13 cellular contexts compared by ENCODE assay signal in genomic region chr9:3758816-3759576, GRCh38.
DNase-seq lines count a peak whose midpoint lies in the region; ATAC-seq and TF ChIP-seq lines count a peak whose summit lies in the region.
"Had no signal": no experiment of that assay in that cellular context is flagged by ENCODE, and none has a peak within 500 bp of the region (broad histone marks: within the 10 kb centered on the region; RNA-seq: fewer than 3 reads in every experiment).

No MANE protein-coding gene starts in this region.

- no peak for ATAC-seq in activated CD4-positive, alpha-beta T cell treated with anti-CD3 and anti-CD28 coated beads for 36 hours
- peak; percentile 71 to 75 for ATAC-seq in natural killer cell treated with Interleukin-12 subunit alpha and Interleukin-12 subunit beta and Interleukin-15 and Interleukin-18, amount 100 ng/mL, for 72 hours
- ATAC-seq in right lobe of liver (no peak), HG03175 (IDR thresholded peaks at IDR 0.05; ENCODE audit: unreplicated experiment) (no peak)

- no peaks in the 10 kb centered on the region for H3K27me3 ChIP-seq in right lobe of liver
- H3K27me3 ChIP-seq in dorsolateral prefrontal cortex, result no peaks in the 10 kb centered on the region
- H3K27me3 ChIP-seq: vagina had no signal

- TF ChIP-seq POLR2A in right lobe of liver (IDR thresholded peaks at IDR 0.05), result no peak

- H3K27ac ChIP-seq in VCaP (peak overlapping the region; percentile 68), right lobe of liver (no peak overlapping the region), dorsolateral prefrontal cortex (no peak overlapping the region)
- H3K27ac ChIP-seq: vagina had no signal

- H3K36me3 Mint-ChIP-seq in activated CD4-positive, alpha-beta T cell treated with anti-CD3 and anti-CD28 coated beads for 36 hours (ENCODE audit: low read depth), result peaks cover 3% of the 10 kb centered on the region
- H3K36me3 Mint-ChIP-seq in activated CD4-positive, alpha-beta T cell treated with anti-CD3 and anti-CD28 coated beads, Interleukin-2, amount 10 ng/mL, durations not matched to agents 7 days and 5 days (ENCODE audit: low read depth), result no peaks in the 10 kb centered on the region
- H3K36me3 Mint-ChIP-seq in natural killer cell treated with Interleukin-12 subunit alpha and Interleukin-12 subunit beta and Interleukin-15 and Interleukin-18, amount 100 ng/mL, for 72 hours, result no peaks in the 10 kb centered on the region

- no peaks in the 10 kb centered on the region for H3K9me3 ChIP-seq in right lobe of liver
- H3K9me3 ChIP-seq: vagina had no signal

- no peak overlapping the region for H3K4me3 ChIP-seq in right lobe of liver
- H3K4me3 ChIP-seq in dorsolateral prefrontal cortex, result no peak overlapping the region
- H3K4me3 ChIP-seq: vagina had no signal

- H3K27ac Mint-ChIP-seq in activated CD4-positive, alpha-beta T cell treated with anti-CD3 and anti-CD28 coated beads for 36 hours, result no peak overlapping the region
- no peak overlapping the region for H3K27ac Mint-ChIP-seq in activated CD4-positive, alpha-beta T cell treated with anti-CD3 and anti-CD28 coated beads, Interleukin-2, amount 10 ng/mL, durations not matched to agents 7 days and 5 days
- peak overlapping the region; percentile 28 to 73 for H3K27ac Mint-ChIP-seq in natural killer cell treated with Interleukin-12 subunit alpha and Interleukin-12 subunit beta and Interleukin-15 and Interleukin-18, amount 100 ng/mL, for 72 hours

- no peak overlapping the region for H3K4me3 Mint-ChIP-seq in activated CD4-positive, alpha-beta T cell treated with anti-CD3 and anti-CD28 coated beads for 36 hours
- H3K4me3 Mint-ChIP-seq in activated CD4-positive, alpha-beta T cell treated with anti-CD3 and anti-CD28 coated beads, Interleukin-2, amount 10 ng/mL, durations not matched to agents 7 days and 5 days, result no peak overlapping the region
- peak overlapping the region; percentile 71 for H3K4me3 Mint-ChIP-seq in natural killer cell treated with Interleukin-12 subunit alpha and Interleukin-12 subunit beta and Interleukin-15 and Interleukin-18, amount 100 ng/mL, for 72 hours

- CTCF ChIA-PET in activated CD4-positive, alpha-beta T cell treated with anti-CD3 and anti-CD28 coated beads for 36 hours (lab: Charles Lee), result interaction anchor here (0.7 kb wide), 1 partner anchor 229 kb away, joined by 4 read pairs; no protein-coding TSS in a partner anchor
- CTCF ChIA-PET in activated CD4-positive, alpha-beta T cell treated with anti-CD3 and anti-CD28 coated beads, Interleukin-2, amount 10 ng/mL, durations not matched to agents 7 days and 5 days (lab: Charles Lee), result no interaction called here

- POLR2A ChIA-PET in activated CD4-positive, alpha-beta T cell treated with anti-CD3 and anti-CD28 coated beads for 36 hours (lab: Charles Lee), result no interaction called here
- POLR2A ChIA-PET in activated CD4-positive, alpha-beta T cell treated with anti-CD3 and anti-CD28 coated beads, Interleukin-2, amount 10 ng/mL, durations not matched to agents 7 days and 5 days (lab: Charles Lee), result no interaction called here

- peaks cover 5% of the 10 kb centered on the region for H3K9me3 Mint-ChIP-seq in activated CD4-positive, alpha-beta T cell treated with anti-CD3 and anti-CD28 coated beads for 36 hours (ENCODE audit: low read depth)
- no peaks in the 10 kb centered on the region for H3K9me3 Mint-ChIP-seq in activated CD4-positive, alpha-beta T cell treated with anti-CD3 and anti-CD28 coated beads, Interleukin-2, amount 10 ng/mL, durations not matched to agents 7 days and 5 days
- no peaks in the 10 kb centered on the region for H3K9me3 Mint-ChIP-seq in natural killer cell treated with Interleukin-12 subunit alpha and Interleukin-12 subunit beta and Interleukin-15 and Interleukin-18, amount 100 ng/mL, for 72 hours

- WGBS in right lobe of liver (ENCODE audit: insufficient coverage, low coverage, low lambda C conversion rate, missing lambda C conversion rate), result 40% methylated on average over 5 of the region's 5 CpGs

- peaks cover 5% of the 10 kb centered on the region for H3K27me3 Mint-ChIP-seq in activated CD4-positive, alpha-beta T cell treated with anti-CD3 and anti-CD28 coated beads for 36 hours
- peaks cover 6% of the 10 kb centered on the region for H3K27me3 Mint-ChIP-seq in activated CD4-positive, alpha-beta T cell treated with anti-CD3 and anti-CD28 coated beads, Interleukin-2, amount 10 ng/mL, durations not matched to agents 7 days and 5 days
- peaks cover 0 to 6% of the 10 kb centered on the region in 2 donors for H3K27me3 Mint-ChIP-seq in natural killer cell treated with Interleukin-12 subunit alpha and Interleukin-12 subunit beta and Interleukin-15 and Interleukin-18, amount 100 ng/mL, for 72 hours

- no peaks in the 10 kb centered on the region for H3K36me3 ChIP-seq in right lobe of liver
- H3K36me3 ChIP-seq: vagina had no signal

- DNase-seq in activated CD4-positive, alpha-beta T cell treated with anti-CD3 and anti-CD28 coated beads for 36 hours, result peak; percentile 17
- DNase-seq in activated CD4-positive, alpha-beta T cell treated with anti-CD3 and anti-CD28 coated beads, Interleukin-2, amount 10 ng/mL, durations not matched to agents 7 days and 5 days, result no peak
- peak; percentile 61 for DNase-seq in HT1080 (ENCODE audit: low read depth)
- DNase-seq in natural killer cell treated with Interleukin-12 subunit alpha and Interleukin-12 subunit beta and Interleukin-15 and Interleukin-18, amount 100 ng/mL, for 72 hours (ENCODE audit: low spot score), result no peak
- DNase-seq in right lobe of liver, result no peak
- DNase-seq in dorsolateral prefrontal cortex, result no peak
- DNase-seq: activated CD4-positive, CD25-positive, alpha-beta regulatory T cell; activated naive CD4-positive, alpha-beta T cell; midbrain; NCI-H2029 had no signal

- H3K4me1 Mint-ChIP-seq in activated CD4-positive, alpha-beta T cell treated with anti-CD3 and anti-CD28 coated beads for 36 hours, result peaks cover 17% of the 10 kb centered on the region
- peaks cover 20% of the 10 kb centered on the region for H3K4me1 Mint-ChIP-seq in activated CD4-positive, alpha-beta T cell treated with anti-CD3 and anti-CD28 coated beads, Interleukin-2, amount 10 ng/mL, durations not matched to agents 7 days and 5 days
- H3K4me1 Mint-ChIP-seq in natural killer cell treated with Interleukin-12 subunit alpha and Interleukin-12 subunit beta and Interleukin-15 and Interleukin-18, amount 100 ng/mL, for 72 hours (ENCODE audit: low read depth in 2 of 2), result peaks cover 18 to 23% of the 10 kb centered on the region in 2 donors

- H3K4me1 ChIP-seq in right lobe of liver, result peaks cover 0 to 5% (median 0%) of the 10 kb centered on the region in 4 donors

- no peak for TF ChIP-seq CTCF in VCaP (conservative IDR thresholded peaks at IDR 0.05)
- TF ChIP-seq CTCF in right lobe of liver (IDR thresholded peaks at IDR 0.05), result no peak
- TF ChIP-seq CTCF in dorsolateral prefrontal cortex (IDR thresholded peaks at IDR 0.05 in 54 of 56, conservative IDR thresholded peaks at IDR 0.05 in 2 of 56; ENCODE audit: low read depth in 1 of 56, partially characterized antibody in 56 of 56), result no peak

- intact Hi-C loops in activated CD4-positive, alpha-beta T cell treated with anti-CD3 and anti-CD28 coated beads for 36 hours (cut with DNase I, micrococcal nuclease), result loop anchor here in 1 of 2 experiments (1.0 kb wide), 1 partner anchor 13 kb away; no protein-coding TSS in a partner anchor
- intact Hi-C loops in right lobe of liver (cut with DNase I) (no loop called here), dorsolateral prefrontal cortex (cut with DNase I) (no loop called here)

Comparison
In these comparisons a context has a peak if more than half of its experiments do, and no peak if none do; other contexts are left out.
1. DNase-seq: peak in activated CD4-positive, alpha-beta T cell treated with anti-CD3 and anti-CD28 coated beads for 36 hours (single experiment) and HT1080 (single experiment); none in activated CD4-positive, alpha-beta T cell treated with anti-CD3 and anti-CD28 coated beads, Interleukin-2, amount 10 ng/mL, durations not matched to agents 7 days and 5 days (single experiment), natural killer cell treated with Interleukin-12 subunit alpha and Interleukin-12 subunit beta and Interleukin-15 and Interleukin-18, amount 100 ng/mL, for 72 hours (single experiment), right lobe of liver (0 of 3) and dorsolateral prefrontal cortex (0 of 10).
2. ATAC-seq: peak in natural killer cell treated with Interleukin-12 subunit alpha and Interleukin-12 subunit beta and Interleukin-15 and Interleukin-18, amount 100 ng/mL, for 72 hours (2 of 2); none in activated CD4-positive, alpha-beta T cell treated with anti-CD3 and anti-CD28 coated beads for 36 hours (single experiment), right lobe of liver (0 of 4) and HG03175 (single experiment).
3. H3K27ac Mint-ChIP-seq: peak in natural killer cell treated with Interleukin-12 subunit alpha and Interleukin-12 subunit beta and Interleukin-15 and Interleukin-18, amount 100 ng/mL, for 72 hours (2 of 2); none in activated CD4-positive, alpha-beta T cell treated with anti-CD3 and anti-CD28 coated beads for 36 hours (single experiment) and activated CD4-positive, alpha-beta T cell treated with anti-CD3 and anti-CD28 coated beads, Interleukin-2, amount 10 ng/mL, durations not matched to agents 7 days and 5 days (single experiment).